ENCODE assay signal across 29 cellular contexts in genomic region chr1:28279721-28280120, GRCh38.
"Had no signal": no experiment of that assay in that cellular context is flagged by ENCODE, and none has a peak within 500 bp of the region (broad histone marks: within the 10 kb centered on the region; RNA-seq: fewer than 3 reads in every experiment).

No MANE protein-coding gene starts in this region.

- H3K4me3 Mint-ChIP-seq: activated CD8-positive, alpha-beta T cell treated with anti-CD3 and anti-CD28 coated beads, Interleukin-2, amount 10 ng/mL, durations not matched to agents 7 days and 5 days; activated naive CD4-positive, alpha-beta T cell treated with anti-CD3 and anti-CD28 coated beads for 36 hours; activated T-cell treated with anti-CD3 and anti-CD28 coated beads, Interleukin-2, amount 50 U/mL, for 24 hours; central memory CD8-positive, alpha-beta T cell; T-cell had no signal

- H3K27ac Mint-ChIP-seq: activated CD8-positive, alpha-beta T cell treated with anti-CD3 and anti-CD28 coated beads, Interleukin-2, amount 10 ng/mL, durations not matched to agents 7 days and 5 days; activated naive CD4-positive, alpha-beta T cell treated with anti-CD3 and anti-CD28 coated beads for 36 hours; activated naive CD4-positive, alpha-beta T cell treated with anti-CD3 and anti-CD28 coated beads, Interleukin-2, amount 50 U/mL, for 72 hours; activated T-cell treated with anti-CD3 and anti-CD28 coated beads, Interleukin-2, amount 50 U/mL, for 24 hours; T-cell had no signal

- H3K4me3 ChIP-seq: MG63, Peyer's patch had no signal

- H3K27me3 Mint-ChIP-seq: activated T-cell treated with anti-CD3 and anti-CD28 coated beads, Interleukin-2, amount 50 U/mL, for 24 hours; central memory CD8-positive, alpha-beta T cell; T-cell had no signal

- DNase-seq: activated CD4-positive, alpha-beta T cell treated with anti-CD3 and anti-CD28 coated beads for 1 hour; activated CD4-positive, alpha-beta T cell treated with anti-CD3 and anti-CD28 coated beads for 48 hours; activated CD4-positive, alpha-beta T cell treated with anti-CD3 and anti-CD28 coated beads, Interleukin-2, amount 50 U/mL, for 4 hours; activated CD4-positive, CD25-positive, alpha-beta regulatory T cell; activated CD8-positive, alpha-beta T cell treated with anti-CD3 and anti-CD28 coated beads, Interleukin-2, amount 10 ng/mL, durations not matched to agents 7 days and 5 days; activated gamma-delta T cell treated with Interleukin-2 at 50 U/mL for 16 hours; activated naive CD4-positive, alpha-beta T cell treated with anti-CD3 and anti-CD28 coated beads for 36 hours; activated T-cell treated with anti-CD3 and anti-CD28 coated beads, Interleukin-2, amount 50 U/mL, for 24 hours; anterior cingulate cortex; brain microvascular endothelial cell; Kasumi-1; KG1; MG63; NCI-H1048; NCI-H1105 treated with DMSO at 0.1 percent for 48 hours; NCI-H1436 treated with DMSO at 0.1 percent for 48 hours; NCI-H1694 treated with DMSO at 0.1 percent for 48 hours; NCI-H2029; NCI-H345; NCI-H524 treated with DMSO at 0.1 percent for 48 hours; Peyer's patch; RPMI8226; SIG-M5; T-cell; T-helper 9 cell had no signal

- H3K27me3 ChIP-seq: brain microvascular endothelial cell, MG63, Peyer's patch had no signal

- H3K9me3 ChIP-seq: MG63, Peyer's patch had no signal

- H3K27ac ChIP-seq: brain microvascular endothelial cell, VCaP had no signal

- ATAC-seq: activated naive CD4-positive, alpha-beta T cell treated with anti-CD3 and anti-CD28 coated beads, Interleukin-2, amount 50 U/mL, for 72 hours; SK-N-SH treated with all-trans-retinoic acid at 6 μM for 48 hours had no signal

- H3K9me3 Mint-ChIP-seq: activated naive CD4-positive, alpha-beta T cell treated with anti-CD3 and anti-CD28 coated beads for 36 hours; activated naive CD4-positive, alpha-beta T cell treated with anti-CD3 and anti-CD28 coated beads, Interleukin-2, amount 50 U/mL, for 72 hours; activated T-cell treated with anti-CD3 and anti-CD28 coated beads, Interleukin-2, amount 50 U/mL, for 24 hours; central memory CD8-positive, alpha-beta T cell; T-cell had no signal
